In genomic region chr4:22744478-22745062, GRCh38 we compare ENCODE assay signal across 29 cellular contexts. TPM values are rescaled to one million over a fixed set of nuclear protein-coding genes. Genes with fewer than 3 reads are reported as not detected.
"Had no signal": no experiment of that assay in that cellular context is flagged by ENCODE, and none has a peak within 500 bp of the region (broad histone marks: within the 10 kb centered on the region; RNA-seq: fewer than 3 reads in every experiment).

No MANE protein-coding gene starts in this region.

- H3K27ac Mint-ChIP-seq: activated naive CD4-positive, alpha-beta T cell treated with anti-CD3 and anti-CD28 coated beads, Interleukin-2, amount 10 ng/mL, durations not matched to agents 7 days and 5 days; activated naive CD8-positive, alpha-beta T cell treated with anti-CD3 and anti-CD28 coated beads for 36 hours; activated T-helper 2 cell treated with anti-CD3 and anti-CD28 coated beads, Interferon-gamma antibody, Interleukin-2, Interleukin-4, amounts not matched to agents 10 μg/mL and 5 μg/mL and 100 μg/mL, durations not matched to agents 14 hours and 24 hours and 36 hours had no signal

- H3K4me3 ChIP-seq: cardiac muscle cell had no signal

- H3K4me3 Mint-ChIP-seq: activated naive CD4-positive, alpha-beta T cell treated with anti-CD3 and anti-CD28 coated beads, Interleukin-2, amount 10 ng/mL, durations not matched to agents 7 days and 5 days; activated naive CD8-positive, alpha-beta T cell treated with anti-CD3 and anti-CD28 coated beads for 36 hours had no signal

- H3K9ac ChIP-seq: SK-N-SH had no signal

- H3K4me2 ChIP-seq: SK-N-SH had no signal

- H3K36me3 Mint-ChIP-seq: activated naive CD4-positive, alpha-beta T cell treated with anti-CD3 and anti-CD28 coated beads, Interleukin-2, amount 10 ng/mL, durations not matched to agents 7 days and 5 days had no signal

- H3K4me1 Mint-ChIP-seq: activated naive CD4-positive, alpha-beta T cell treated with anti-CD3 and anti-CD28 coated beads, Interleukin-2, amount 10 ng/mL, durations not matched to agents 7 days and 5 days had no signal

- ATAC-seq: Panc1, Right ventricle myocardium inferior had no signal

- H3K9me3 Mint-ChIP-seq: activated naive CD4-positive, alpha-beta T cell treated with anti-CD3 and anti-CD28 coated beads, Interleukin-2, amount 10 ng/mL, durations not matched to agents 7 days and 5 days; activated naive CD8-positive, alpha-beta T cell treated with anti-CD3 and anti-CD28 coated beads for 36 hours; activated T-helper 2 cell treated with anti-CD3 and anti-CD28 coated beads, Interferon-gamma antibody, Interleukin-2, Interleukin-4, amounts not matched to agents 10 μg/mL and 5 μg/mL and 100 μg/mL, durations not matched to agents 14 hours and 24 hours and 36 hours had no signal

- H3K27me3 Mint-ChIP-seq: activated naive CD4-positive, alpha-beta T cell treated with anti-CD3 and anti-CD28 coated beads, Interleukin-2, amount 10 ng/mL, durations not matched to agents 7 days and 5 days had no signal

- H3K27ac ChIP-seq: brain microvascular endothelial cell, cardiac muscle cell, VCaP had no signal

- H3K27me3 ChIP-seq: brain microvascular endothelial cell, cardiac muscle cell had no signal

- DNase-seq: activated CD4-positive, alpha-beta T cell treated with anti-CD3 and anti-CD28 coated beads for 4 hours; activated CD4-positive, alpha-beta T cell treated with anti-CD3 and anti-CD28 coated beads, Interleukin-2, amount 50 U/mL, for 4 hours; activated CD8-positive, alpha-beta memory T cell treated with anti-CD3 and anti-CD28 coated beads for 24 hours; activated gamma-delta T cell treated with Interleukin-2 at 50 U/mL for 16 hours; activated naive CD4-positive, alpha-beta T cell treated with anti-CD3 and anti-CD28 coated beads, Interleukin-2, amount 10 ng/mL, durations not matched to agents 7 days and 5 days; activated naive CD8-positive, alpha-beta T cell treated with anti-CD3 and anti-CD28 coated beads for 36 hours; activated T-cell treated with anti-CD3 and anti-CD28 coated beads, Interleukin-2, amount 50 U/mL, for 48 hours; brain microvascular endothelial cell; NCI-H1048; NCI-H1417; NCI-H1930; NCI-H2107; NCI-H2171 treated with DMSO at 0.1 percent for 48 hours; NCI-H226; NCI-H510A; NCI-H526 treated with DMSO at 0.1 percent for 48 hours; NCI-H82; OCI-M1; RPMI8226; SK-N-SH; T-helper 1 cell had no signal

RNA-seq across cellular contexts. Expression of gene GBA3, which starts 51.8 kb away (rescaled TPM):
- total RNA-seq: activated naive CD8-positive, alpha-beta T cell treated with anti-CD3 and anti-CD28 coated beads for 36 hours; cardiac muscle cell; LHCN-M2; M059J; Right ventricle myocardium inferior; T-helper 2 cell treated with Interferon-gamma antibody and Interleukin-4, amounts not matched to agents 100 ng/mL and 5 ng/mL, for 36 hours had no signal
- polyA plus RNA-seq: cardiac muscle cell, SK-N-SH had no signal
